Comparison of ENCODE assay signal across 22 cellular contexts in genomic region chr11:111395081-111395480, GRCh38. TPM values are rescaled to one million over a fixed set of nuclear protein-coding genes. Genes with fewer than 3 reads are reported as not detected.
DNase-seq lines count a peak whose midpoint lies in the region; ATAC-seq and TF ChIP-seq lines count a peak whose summit lies in the region.
"Had no signal": no experiment of that assay in that cellular context is flagged by ENCODE, and none has a peak within 500 bp of the region (broad histone marks: within the 10 kb centered on the region; RNA-seq: fewer than 3 reads in every experiment).

No MANE protein-coding gene starts in this region.

- ATAC-seq in foreskin keratinocyte: peak; percentile 6

- intact Hi-C loops in spleen (cut with DNase I; ENCODE audit: low total_unique reads): no loop called here
- intact Hi-C loops in esophagus squamous epithelium (cut with DNase I): no loop called here
- intact Hi-C loops in prostate gland (cut with DNase I): no loop called here

- H3K9me3 ChIP-seq in spleen: no peaks in the 10 kb centered on the region
- no peaks in the 10 kb centered on the region for H3K9me3 ChIP-seq in esophagus squamous epithelium
- no peaks in the 10 kb centered on the region for H3K9me3 ChIP-seq in prostate gland
- H3K9me3 ChIP-seq: neutrophil, SJCRH30 had no signal

- H3K27me3 ChIP-seq in foreskin keratinocyte (peaks cover 14% of the 10 kb centered on the region), spleen (replicated peaks in 1 of 7) (no peaks in the 10 kb centered on the region), esophagus squamous epithelium (no peaks in the 10 kb centered on the region), prostate gland (replicated peaks; ENCODE audit: insufficient read depth) (no peaks in the 10 kb centered on the region)
- H3K27me3 ChIP-seq: neutrophil, SJCRH30 had no signal

- WGBS in spleen, 5 donors: 61 to 84% (median 81%) methylated on average over 7 of the region's 7 CpGs
- 63 to 80% methylated on average over 3 to 7 of the region's 7 CpGs for WGBS in esophagus squamous epithelium, 2 donors
- 56% methylated on average over 3 of the region's 7 CpGs for WGBS in prostate gland

- H3K4me1 ChIP-seq in foreskin keratinocyte (no peaks in the 10 kb centered on the region), spleen (peaks cover 0 to 49% (median 17%) of the 10 kb centered on the region in 6 donors), esophagus squamous epithelium (peaks cover 0 to 14% (median 0%) of the 10 kb centered on the region in 3 donors), prostate gland (replicated peaks) (no peaks in the 10 kb centered on the region)
- H3K4me1 ChIP-seq: SJCRH30 had no signal

- H3K27ac ChIP-seq in foreskin keratinocyte (no peak overlapping the region), spleen (no peak overlapping the region), esophagus squamous epithelium (no peak overlapping the region), prostate gland (no peak overlapping the region)
- H3K27ac ChIP-seq: epithelial cell of prostate, neutrophil, PC-9, SJCRH30 had no signal

- H3K4me3 ChIP-seq in spleen: no peak overlapping the region
- H3K4me3 ChIP-seq in esophagus squamous epithelium: no peak overlapping the region
- no peak overlapping the region for H3K4me3 ChIP-seq in prostate gland
- H3K4me3 ChIP-seq: PC-9, SJCRH30 had no signal

- H3K36me3 ChIP-seq in spleen (no peaks in the 10 kb centered on the region), esophagus squamous epithelium (no peaks in the 10 kb centered on the region), prostate gland (no peaks in the 10 kb centered on the region)
- H3K36me3 ChIP-seq: neutrophil, SJCRH30 had no signal

- no peak for TF ChIP-seq CTCF in foreskin keratinocyte (conservative IDR thresholded peaks at IDR 0.05)
- TF ChIP-seq CTCF in spleen (IDR thresholded peaks at IDR 0.05 in 8 of 11, conservative IDR thresholded peaks at IDR 0.05 in 3 of 11): no peak
- TF ChIP-seq CTCF in esophagus squamous epithelium (IDR thresholded peaks at IDR 0.05): no peak
- no peak for TF ChIP-seq CTCF in prostate gland (IDR thresholded peaks at IDR 0.05)

- no peak for TF ChIP-seq POLR2A in spleen (IDR thresholded peaks at IDR 0.05)
- no peak for TF ChIP-seq POLR2A in esophagus squamous epithelium (IDR thresholded peaks at IDR 0.05)
- no peak for TF ChIP-seq POLR2A in prostate gland (IDR thresholded peaks at IDR 0.05)

- peak; percentile 53 to 62 for DNase-seq in NCI-H2081 (lab: John Stamatoyannopoulos, UW)
- no peak for DNase-seq in NCI-H2081 treated with DMSO at 0.1 percent for 48 hours (lab: John Stamatoyannopoulos, UW)
- DNase-seq in NCI-H526 (lab: John Stamatoyannopoulos, UW): peak; percentile 94 to 98
- DNase-seq in foreskin keratinocyte: no peak
- DNase-seq in spleen: peak; percentile 74
- DNase-seq in T-helper 1 cell: no peak
- DNase-seq in esophagus squamous epithelium (lab: John Stamatoyannopoulos, UW): no peak
- no peak for DNase-seq in prostate gland (ENCODE audit: low spot score)
- DNase-seq: 8988T; activated CD8-positive, alpha-beta memory T cell treated with anti-CD3 and anti-CD28 coated beads, Interleukin-2, amount 50 U/mL, for 4 hours; activated naive CD8-positive, alpha-beta T cell treated with anti-CD3 and anti-CD28 coated beads, Interleukin-2, amount 10 ng/mL, durations not matched to agents 7 days and 5 days; foreskin fibroblast; immature natural killer cell; NCI-H1417; NCI-H82; PC-9; retina; SJCRH30 had no signal

RNA-seq across cellular contexts. Expression of gene POU2AF1, which starts 16.0 kb away (rescaled TPM):
- total RNA-seq in foreskin keratinocyte (not detected in 2 replicates), spleen (100 to 1,000 TPM in 4 of 7 donors, 10 to 100 TPM in 3; 89.1 to 280 (median 124) TPM), esophagus squamous epithelium (1 to 10 TPM in 2 of 4 donors, under 1 TPM in 1, not detected in 1; 0.57 to 2.2 (median 1.8) TPM), prostate gland (1 to 10 TPM in 1 of 2 donors, under 1 TPM in 1; 0.74 to 1.5 TPM)
- polyA plus RNA-seq in foreskin keratinocyte (not detected in 2 replicates), spleen (100 to 1,000 TPM in 1 of 3 donors, 10 to 100 TPM in 2; 60.1 to 108 (median 73.0) TPM)
- total RNA-seq: Daoy, H1, SJCRH30 had no signal
- polyA plus RNA-seq: H1 had no signal

Comparison
In these comparisons a context has a peak if more than half of its experiments do, and no peak if none do; other contexts are left out.
1. DNase-seq: peak in NCI-H2081 (2 of 2), NCI-H526 (2 of 2) and spleen (single experiment); none in NCI-H2081 treated with DMSO at 0.1 percent for 48 hours (single experiment), foreskin keratinocyte (0 of 2), T-helper 1 cell (0 of 5), esophagus squamous epithelium (single experiment) and prostate gland (single experiment).
2. RNA of gene POU2AF1, which starts 16.0 kb away (total RNA-seq): 89.1 to 280 TPM in spleen; 0.57 to 2.2 TPM in esophagus squamous epithelium, 0.74 to 1.5 TPM in prostate gland and not detected in foreskin keratinocyte; every median in the first group is over 10 times any median in the second.